Comparison of ENCODE assay signal across 8 cellular contexts in the genomic region with DNA sequence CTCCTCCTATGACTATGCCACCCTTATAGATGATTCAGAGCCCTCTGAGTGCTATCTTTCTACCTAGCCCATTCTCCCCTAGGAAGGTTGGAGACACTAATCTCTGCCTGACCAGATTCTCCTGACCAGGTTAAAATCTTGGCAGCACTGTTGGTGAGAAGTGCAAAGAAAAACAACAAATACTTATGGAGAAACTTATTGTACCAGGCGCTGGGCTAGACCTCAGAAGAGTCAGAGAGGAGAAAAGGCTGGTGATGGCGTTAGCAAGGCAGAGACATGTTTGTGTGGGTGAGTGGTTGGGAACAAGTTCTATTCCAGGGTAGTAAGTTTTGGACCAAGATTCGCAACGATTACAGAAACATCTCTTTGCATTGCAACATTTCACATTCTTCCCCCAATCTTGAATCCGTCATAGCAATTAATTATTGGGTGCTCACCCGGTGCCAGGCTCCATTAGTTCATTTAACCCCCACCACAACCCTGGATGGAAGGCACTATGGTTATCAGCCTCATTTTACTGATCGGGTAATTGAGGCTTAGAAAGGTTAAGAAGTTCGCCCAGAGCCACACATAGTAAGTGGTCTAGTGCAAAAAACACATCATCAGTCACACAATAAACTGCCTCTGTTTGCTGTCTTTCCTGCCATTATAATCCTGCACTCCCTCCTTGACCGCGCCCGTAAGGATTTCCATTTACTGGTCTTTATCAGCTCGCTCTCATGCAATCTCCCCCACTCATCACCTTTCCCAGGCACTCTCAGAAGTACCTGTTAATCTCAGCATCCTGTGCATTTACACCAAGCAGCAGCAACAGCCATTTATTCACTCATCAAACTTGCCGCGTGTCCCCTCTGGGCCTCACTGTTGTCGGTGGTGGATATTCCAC. TPM values are rescaled to one million over a fixed set of nuclear protein-coding genes. Genes with fewer than 3 reads are reported as not detected.
DNase-seq lines count a peak whose midpoint lies in the region; ATAC-seq, FAIRE-seq and TF ChIP-seq lines count a peak whose summit lies in the region.

No MANE protein-coding gene starts in this region.

- TF ChIP-seq RAD21 in H1 (IDR thresholded peaks at IDR 0.05 in 1 of 2, conservative IDR thresholded peaks at IDR 0.05 in 1 of 2; ENCODE audit: low read depth in 2 of 2, low read length in 2 of 2), result no peak

- no peak overlapping the region for H2BK12ac ChIP-seq in H1 (ENCODE audit: low read depth, low read length)

- no peak overlapping the region for H4K5ac ChIP-seq in H1 (ENCODE audit: insufficient read length, low read depth, low read length)

- H3K27me3 Mint-ChIP-seq in Calu3 (ENCODE audit: unreplicated experiment) (peaks cover 43% of the 10 kb centered on the region), progenitor cell of endocrine pancreas (peaks cover 3% of the 10 kb centered on the region)

- no peak overlapping the region for H3K27ac ChIP-seq in PC-3 (ENCODE audit: low read length)
- no peak overlapping the region for H3K27ac ChIP-seq in H1 (ENCODE audit: low read depth, low read length)

- 86% methylated on average over 15 of the region's 15 CpGs; no CpG with 5 or more reads in 1 of the 2 experiments for WGBS in H1 (ENCODE audit: extremely low coverage in 1 of 2, insufficient coverage in 1 of 2, insufficient read length in 1 of 2, insufficient replicate concordance in 2 of 2, low coverage in 1 of 2, low lambda C conversion rate in 2 of 2, missing lambda C conversion rate in 1 of 2), 2 experiments

- H2AFZ ChIP-seq in PC-3 (ENCODE audit: low read length), result peak overlapping the region; percentile 73
- peak overlapping the region; percentile 96 for H2AFZ ChIP-seq in H1 (ENCODE audit: low read length)

- H3K4me3 Mint-ChIP-seq in Calu3 (ENCODE audit: low read depth, unreplicated experiment) (peak overlapping the region; percentile 84), progenitor cell of endocrine pancreas (ENCODE audit: low read depth) (peak overlapping the region; percentile 64)

- H3K18ac ChIP-seq in H1 (ENCODE audit: extremely low read depth, low read length), result peak overlapping the region; percentile 78

- H3K9me2 ChIP-seq in PC-3 (replicated peaks; ENCODE audit: low read length), result no peaks in the 10 kb centered on the region

- H3K4me1 ChIP-seq in PC-3 (ENCODE audit: insufficient read depth, low read length) (peaks cover 36% of the 10 kb centered on the region), H1 (replicated peaks in 1 of 4; ENCODE audit: control insufficient read depth in 3 of 4, insufficient read depth in 4 of 4, low read length in 3 of 4) (peaks cover 0 to 10% (median 4%) of the 10 kb centered on the region in 4 experiments; a peak in 5 of 7 replicates)

- H3K56ac ChIP-seq in H1 (replicated peaks; ENCODE audit: insufficient read length, low read depth, low read length), result no peak overlapping the region

- no peak for TF ChIP-seq EP300 in H1 (IDR thresholded peaks at IDR 0.05; ENCODE audit: borderline replicate concordance in 1 of 2, low read depth in 2 of 2, low read length in 2 of 2)

- TF ChIP-seq CTCF in Calu3 (IDR thresholded peaks at IDR 0.05; ENCODE audit: unreplicated experiment) (no peak), PC-3 (conservative IDR thresholded peaks at IDR 0.05; ENCODE audit: low read depth, low read length) (no peak), H1 (IDR thresholded peaks at IDR 0.05; ENCODE audit: control extremely low read depth in 1 of 3, insufficient read depth in 1 of 3, low read depth in 1 of 3, low read length in 3 of 3) (no peak), progenitor cell of endocrine pancreas (IDR thresholded peaks at IDR 0.05; ENCODE audit: unreplicated experiment) (no peak), foreskin fibroblast (IDR thresholded peaks at IDR 0.05; ENCODE audit: low read depth, low read length) (no peak)

- H3K36me3 Mint-ChIP-seq in Calu3 (ENCODE audit: insufficient read depth, unreplicated experiment), result peaks cover 49% of the 10 kb centered on the region
- H3K36me3 Mint-ChIP-seq in progenitor cell of endocrine pancreas (ENCODE audit: insufficient read depth), result peaks cover 4% of the 10 kb centered on the region

- H3F3A ChIP-seq in PC-3 (ENCODE audit: low read length, unreplicated experiment), result no peaks in the 10 kb centered on the region

- H4K20me1 ChIP-seq in PC-3 (ENCODE audit: low read length), result peaks cover 9% of the 10 kb centered on the region; the same call in 1 of the 2 replicates
- peaks cover 6 to 8% of the 10 kb centered on the region in 2 experiments for H4K20me1 ChIP-seq in H1 (replicated peaks in 1 of 2; ENCODE audit: control insufficient read depth in 1 of 2, insufficient read depth in 2 of 2, low read length in 2 of 2)

- H3K4me2 ChIP-seq in PC-3 (ENCODE audit: low read length), result peak overlapping the region; percentile 62
- peak overlapping the region; percentile 24 to 74; a peak in 3 of 4 replicates for H3K4me2 ChIP-seq in H1 (ENCODE audit: insufficient read depth in 1 of 2, low read depth in 2 of 2, low read length in 2 of 2)

- H2BK120ac ChIP-seq in H1 (replicated peaks; ENCODE audit: low read depth, low read length), result no peak overlapping the region

- no peak overlapping the region for H3K9ac ChIP-seq in PC-3 (ENCODE audit: low read length)
- no peak overlapping the region; a peak in 1 of 7 replicates for H3K9ac ChIP-seq in H1 (replicated peaks in 1 of 4; ENCODE audit: extremely low read depth in 1 of 4, low read depth in 3 of 4, low read length in 3 of 4)

- H3K36me3 ChIP-seq in PC-3 (ENCODE audit: low read depth, low read length), result no peaks in the 10 kb centered on the region
- H3K36me3 ChIP-seq in H1 (ENCODE audit: control insufficient read depth in 2 of 4, insufficient read depth in 4 of 4, low read length in 3 of 4), result no peaks in the 10 kb centered on the region

- H3K9me3 Mint-ChIP-seq in Calu3 (ENCODE audit: low read depth, unreplicated experiment), result no peaks in the 10 kb centered on the region
- H3K9me3 Mint-ChIP-seq in progenitor cell of endocrine pancreas (ENCODE audit: low read depth), result no peaks in the 10 kb centered on the region

- peaks cover 3% of the 10 kb centered on the region; the same call in 1 of the 2 replicates for H3K79me1 ChIP-seq in H1 (ENCODE audit: low read depth, low read length)

- TF ChIP-seq POLR2A in H1 (IDR thresholded peaks at IDR 0.05; ENCODE audit: control extremely low read depth in 1 of 2, low read depth in 2 of 2, low read length in 2 of 2), result no peak

- H2BK5ac ChIP-seq in H1 (ENCODE audit: low read depth, low read length), result no peak overlapping the region

- FAIRE-seq in H1 (lab: Jason Lieb, UNC), result no peak

- H3K4me3 ChIP-seq in PC-3 (ENCODE audit: low read length) (peak overlapping the region; percentile 86; the same call in 1 of the 2 replicates), H1 (ENCODE audit: extremely low read depth in 1 of 4, insufficient read depth in 2 of 4, low read depth in 3 of 4, low read length in 4 of 4) (peak overlapping the region in 2 of 4 experiments; percentile 83 to 90; a peak in 5 of 8 replicates), foreskin fibroblast (ENCODE audit: low read depth in 1 of 2, low read length in 2 of 2) (peak overlapping the region in 1 of 2 donors; percentile 70)

- no peak overlapping the region for H3K4ac ChIP-seq in H1 (replicated peaks; ENCODE audit: insufficient read length, low read depth, low read length)

- H3K27ac Mint-ChIP-seq in Calu3 (ENCODE audit: unreplicated experiment) (peak overlapping the region; percentile 82), progenitor cell of endocrine pancreas (peak overlapping the region; percentile 66)

- peaks cover 35% of the 10 kb centered on the region for H3K79me2 ChIP-seq in PC-3 (ENCODE audit: low read length)
- peaks cover 0 to 36% of the 10 kb centered on the region in 2 experiments; a peak in 2 of 4 replicates for H3K79me2 ChIP-seq in H1 (ENCODE audit: control insufficient read depth in 1 of 2, insufficient read depth in 2 of 2, low read length in 2 of 2)

- H2BK20ac ChIP-seq in H1 (ENCODE audit: low read length), result no peak overlapping the region

- no peaks in the 10 kb centered on the region for H3K27me3 ChIP-seq in PC-3 (ENCODE audit: low read length)
- H3K27me3 ChIP-seq in H1 (replicated peaks in 1 of 4; ENCODE audit: control insufficient read depth in 3 of 4, extremely low read depth in 1 of 4, insufficient read depth in 3 of 4, low read length in 3 of 4), result peaks cover 0 to 2% (median 0%) of the 10 kb centered on the region in 4 experiments; a peak in 1 of 7 replicates

- ATAC-seq in PC-3 (no peak), HG02763 (IDR thresholded peaks at IDR 0.05; ENCODE audit: unreplicated experiment) (no peak)

- H3K4me1 Mint-ChIP-seq in Calu3 (ENCODE audit: low read depth, unreplicated experiment), result peaks cover 56% of the 10 kb centered on the region
- peaks cover 27% of the 10 kb centered on the region for H3K4me1 Mint-ChIP-seq in progenitor cell of endocrine pancreas (ENCODE audit: low read depth)

- POLR2A ChIA-PET in PC-3 (lab: Charles Lee; ENCODE audit: unreplicated experiment) (interaction anchor here (0.6 kb wide), 1 partner anchor 11 kb away, joined by 4 read pairs; no protein-coding TSS in a partner anchor), H1 (lab: Charles Lee; ENCODE audit: partially characterized antibody) (interaction anchor here (0.7 to 1.2 kb wide), 13 partner anchors 9 to 467 kb away, joined by 3 to 6 read pairs (median 4); partner anchors contain the start of gene PSTPIP1)

- CTCF ChIA-PET in Calu3 (lab: Charles Lee), result interaction anchor here (0.9 kb wide), 1 partner anchor 37 kb away, joined by 6 read pairs; no protein-coding TSS in a partner anchor
- CTCF ChIA-PET in PC-3 (lab: Charles Lee), result no interaction called here
- CTCF ChIA-PET in H1 (lab: Charles Lee; ENCODE audit: partially characterized antibody), result no interaction called here

- H2AK5ac ChIP-seq in H1 (ENCODE audit: low read depth, low read length), result no peak overlapping the region

- BruUV-seq in Calu3 (replicated peaks; lab: Mats Ljungman, UMichigan) (no TSS peak), PC-3 (replicated peaks; lab: Mats Ljungman, UMichigan) (no TSS peak)

- no peak overlapping the region for H4K8ac ChIP-seq in H1 (ENCODE audit: extremely low read depth, insufficient read depth, low read length)

- H4K91ac ChIP-seq in H1 (replicated peaks; ENCODE audit: insufficient read length, low read length), result no peak overlapping the region

- H2BK15ac ChIP-seq in H1 (ENCODE audit: low read length), result no peak overlapping the region

- H3K23ac ChIP-seq in H1 (ENCODE audit: insufficient read length), result no peak overlapping the region

- intact Hi-C loops in Calu3 (cut with micrococcal nuclease; ENCODE audit: unreplicated experiment) (no loop called here), PC-3 (cut with micrococcal nuclease) (no loop called here)

- H3K14ac ChIP-seq in H1 (ENCODE audit: insufficient read length), result no peak overlapping the region

- H3K23me2 ChIP-seq in H1 (ENCODE audit: low read depth, low read length), result peaks cover 6% of the 10 kb centered on the region

- H3K9me3 ChIP-seq in PC-3 (ENCODE audit: low read length) (no peaks in the 10 kb centered on the region), H1 (ENCODE audit: insufficient read depth in 2 of 2, low read depth in 1 of 2, low read length in 1 of 2) (no peaks in the 10 kb centered on the region)

- DNase-seq in Calu3 (no peak), PC-3 (no peak), H1 (ENCODE audit: low read depth in 1 of 2, low spot score in 2 of 2) (no peak), progenitor cell of endocrine pancreas (ENCODE audit: low spot score, unreplicated experiment) (no peak), DMS79 (lab: John Stamatoyannopoulos, UW) (no peak), nucleus accumbens (lab: John Stamatoyannopoulos, UW) (no peak), foreskin fibroblast (no peak)

RNA-seq across cellular contexts. Expression of gene TSPAN3, which starts 0.7 kb away (rescaled TPM):
- total RNA-seq in Calu3 (2022) (404 and 463 TPM in 2 replicates), PC-3 (2014; rRNA removed) (125 and 140 TPM in 2 replicates), progenitor cell of endocrine pancreas (337 and 352 TPM in 2 replicates)
- total RNA-seq in H1 (2021; fragmentation: NEBNext Ultra II Directional; extraction: Animal tissue kit (Norgen Biotek cat#: 25700)), result 107 and 112 TPM in 2 replicates
- polyA plus RNA-seq in H1 (2011; rRNA removed), result 172 and 238 TPM in 2 replicates
- polyA plus RNA-seq in H1 (2011; cell fraction: cytosol; rRNA removed), result 185 TPM
- 71.9 TPM for polyA plus RNA-seq in H1 (2011; cell fraction: nucleus; rRNA removed)
- 145 to 155 TPM (median 153 TPM) in 4 replicates for polyA plus RNA-seq in H1 (2012, experiment 1 of 2)
- 35.1 TPM for polyA plus RNA-seq in H1 (2012, experiment 2 of 2)
- 119 TPM for polyA plus RNA-seq in H1 (2013, experiment 1 of 2)
- polyA plus RNA-seq in H1 (2013, experiment 2 of 2), result 154 TPM
- polyA minus RNA-seq in H1 (2011; rRNA and poly(A)+ RNA removed), result 197 and 215 TPM in 2 replicates
- 77.6 TPM for polyA minus RNA-seq in H1 (2011; cell fraction: cytosol; rRNA and poly(A)+ RNA removed)
- 44.1 TPM for polyA minus RNA-seq in H1 (2011; cell fraction: nucleus; rRNA and poly(A)+ RNA removed)
